In genomic region chr19:1410136-1410786, GRCh38 we compare ENCODE assay signal across 9 cellular contexts. TPM values are rescaled to one million over a fixed set of nuclear protein-coding genes. Genes with fewer than 3 reads are reported as not detected.
DNase-seq lines count a peak whose midpoint lies in the region; ATAC-seq and TF ChIP-seq lines count a peak whose summit lies in the region.
"Had no signal": no experiment of that assay in that cellular context is flagged by ENCODE, and none has a peak within 500 bp of the region (broad histone marks: within the 10 kb centered on the region; RNA-seq: fewer than 3 reads in every experiment).

No MANE protein-coding gene starts in this region.

- no peaks in the 10 kb centered on the region for H3K9me3 Mint-ChIP-seq in activated naive CD8-positive, alpha-beta T cell (ENCODE audit: low read depth)

- no peaks in the 10 kb centered on the region for H3K9me3 ChIP-seq in right atrium auricular region
- H3K9me3 ChIP-seq in upper lobe of right lung, result no peaks in the 10 kb centered on the region

- intact Hi-C loops in Right ventricle myocardium superior (cut with DNase I), result no loop called here
- intact Hi-C loops in upper lobe of right lung (cut with DNase I), result no loop called here

- DNase-seq in right atrium auricular region (ENCODE audit: low spot score) (no peak), Right ventricle myocardium superior (no peak), upper lobe of right lung (no peak), T1000 (lab: John Stamatoyannopoulos, UW) (no peak)

- peaks cover 57% of the 10 kb centered on the region for H3K4me1 Mint-ChIP-seq in activated naive CD8-positive, alpha-beta T cell (ENCODE audit: low read depth)

- H3K36me3 ChIP-seq in right atrium auricular region, result peaks cover 5% of the 10 kb centered on the region
- peaks cover 5% of the 10 kb centered on the region for H3K36me3 ChIP-seq in upper lobe of right lung
- H3K36me3 ChIP-seq: cardiac muscle cell had no signal

- H3K4me3 Mint-ChIP-seq in activated naive CD8-positive, alpha-beta T cell, result peak overlapping the region; percentile 97

- peak overlapping the region; percentile 79 to 98 for H3K27ac ChIP-seq in right atrium auricular region
- peak overlapping the region; percentile 88 for H3K27ac ChIP-seq in layer of hippocampus (ENCODE audit: low read depth, low read length)
- H3K27ac ChIP-seq in upper lobe of right lung, result peak overlapping the region; percentile 95
- H3K27ac ChIP-seq: cardiac muscle cell had no signal

- ATAC-seq in Right ventricle myocardium superior (ENCODE audit: poor library complexity) (no peak), upper lobe of right lung (no peak), HG02938 (IDR thresholded peaks at IDR 0.05; ENCODE audit: unreplicated experiment) (no peak), GM21526 (IDR thresholded peaks at IDR 0.05; ENCODE audit: low FRiP score, unreplicated experiment) (no peak)

- H3K27ac Mint-ChIP-seq in activated naive CD8-positive, alpha-beta T cell, result peak overlapping the region; percentile 98

- no peaks in the 10 kb centered on the region for H3K27me3 Mint-ChIP-seq in activated naive CD8-positive, alpha-beta T cell

- H3K4me3 ChIP-seq in right atrium auricular region, result peak overlapping the region in 1 of 2 donors; percentile 100
- peak overlapping the region; percentile 94 for H3K4me3 ChIP-seq in upper lobe of right lung
- H3K4me3 ChIP-seq: cardiac muscle cell had no signal

- H3K27me3 ChIP-seq in right atrium auricular region (no peaks in the 10 kb centered on the region), layer of hippocampus (ENCODE audit: control insufficient read depth, insufficient read depth, low read length) (no peaks in the 10 kb centered on the region), upper lobe of right lung (no peaks in the 10 kb centered on the region)
- H3K27me3 ChIP-seq: cardiac muscle cell had no signal

- TF ChIP-seq CTCF in right atrium auricular region (IDR thresholded peaks at IDR 0.05), result no peak
- no peak for TF ChIP-seq CTCF in upper lobe of right lung (IDR thresholded peaks at IDR 0.05)

- H3K4me1 ChIP-seq in right atrium auricular region (peaks cover 0 to 71% of the 10 kb centered on the region in 2 donors), upper lobe of right lung (peaks cover 60% of the 10 kb centered on the region)

- H3K36me3 Mint-ChIP-seq in activated naive CD8-positive, alpha-beta T cell, result peaks cover 2% of the 10 kb centered on the region

RNA-seq across cellular contexts. Expression of gene DAZAP1, which starts 2.9 kb away (rescaled TPM):
- total RNA-seq in right atrium auricular region (10 to 100 TPM; 32.6 to 47.5 TPM), Right ventricle myocardium superior (82.9 TPM), upper lobe of right lung (98.7 TPM)

RNA-seq across cellular contexts. Expression of gene GAMT, which starts 8.9 kb away (rescaled TPM):
- total RNA-seq in right atrium auricular region (10 to 100 TPM; 45.8 to 92.5 TPM), Right ventricle myocardium superior (93.5 TPM), upper lobe of right lung (7.1 TPM)

RNA-seq across cellular contexts. Expression of gene NDUFS7, which starts 26.6 kb away (rescaled TPM):
- total RNA-seq in right atrium auricular region, result 100 to 1,000 TPM; 234 to 326 TPM
- 461 TPM for total RNA-seq in Right ventricle myocardium superior
- 78.2 TPM for total RNA-seq in upper lobe of right lung

RNA-seq across cellular contexts. Expression of gene RPS15, which starts 27.9 kb away (rescaled TPM):
- total RNA-seq in right atrium auricular region, result 1,000 to 10,000 TPM; 1,712 to 2,156 TPM
- total RNA-seq in Right ventricle myocardium superior, result 671 TPM
- 841 TPM for total RNA-seq in upper lobe of right lung

RNA-seq across cellular contexts. Expression of gene APC2, which starts 39.7 kb away (rescaled TPM):
- total RNA-seq in right atrium auricular region (under 1 TPM; 0.04 to 0.35 TPM), Right ventricle myocardium superior (0.22 TPM), upper lobe of right lung (0.20 TPM)
